10 cellular contexts compared by ENCODE assay signal in the genomic region with DNA sequence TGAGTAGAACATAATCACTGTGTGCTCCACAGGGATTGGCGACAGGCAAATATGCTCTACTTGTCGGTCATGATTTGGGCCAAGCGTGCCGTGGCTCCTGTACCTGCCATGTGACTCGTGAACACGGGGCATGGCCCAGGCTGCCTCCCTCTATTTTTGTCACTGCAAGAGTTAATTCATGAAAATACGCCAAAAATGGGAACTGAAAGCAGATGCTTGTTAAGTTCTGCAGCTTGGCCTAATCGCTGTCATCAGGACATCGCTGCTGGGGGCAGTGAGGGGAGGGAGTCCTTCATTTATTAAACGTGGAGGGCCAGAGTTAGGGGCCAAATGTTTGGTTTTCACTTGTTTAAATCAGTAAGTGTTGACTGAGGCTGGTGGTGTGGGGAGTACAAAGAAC.
DNase-seq lines count a peak whose midpoint lies in the region; ATAC-seq and TF ChIP-seq lines count a peak whose summit lies in the region.
"Had no signal": no experiment of that assay in that cellular context is flagged by ENCODE, and none has a peak within 500 bp of the region (broad histone marks: within the 10 kb centered on the region; RNA-seq: fewer than 3 reads in every experiment).

No MANE protein-coding gene starts in this region.

- in situ Hi-C loops in GM13977 (cut with MboI; ENCODE audit: low pct_unique_long_range_greater_than_20kb, low sequenced_read_pairs, unreplicated experiment) (loop anchor here (25.0 kb wide), 2 partner anchors 129 to 296 kb away; no protein-coding TSS in a partner anchor), HAP-1 (cut with MboI; ENCODE audit: low sequenced_read_pairs) (loop anchor here (10.0 to 25.0 kb wide), 2 partner anchors 117 to 171 kb away; a partner anchor contains a TSS)

- peaks cover 5% of the 10 kb centered on the region for H3K9me3 Mint-ChIP-seq in activated CD8-positive, alpha-beta T cell treated with anti-CD3 and anti-CD28 coated beads for 36 hours
- no peaks in the 10 kb centered on the region for H3K9me3 Mint-ChIP-seq in naive thymus-derived CD8-positive, alpha-beta T cell

- H3K4me3 ChIP-seq in HAP-1, result no peak overlapping the region

- H3K27ac Mint-ChIP-seq in activated CD8-positive, alpha-beta T cell treated with anti-CD3 and anti-CD28 coated beads for 36 hours, result peak overlapping the region; percentile 14
- peak overlapping the region in 3 of 10 donors; percentile 31 to 88 (median 34) for H3K27ac Mint-ChIP-seq in naive thymus-derived CD8-positive, alpha-beta T cell

- POLR2A ChIA-PET in activated CD8-positive, alpha-beta T cell treated with anti-CD3 and anti-CD28 coated beads for 36 hours (lab: Charles Lee), result interaction anchor here (1.2 to 9.6 kb wide), 2 partner anchors 9 to 14 kb away, joined by 8 to 59 read pairs; no protein-coding TSS in a partner anchor
- POLR2A ChIA-PET in naive thymus-derived CD8-positive, alpha-beta T cell (lab: Charles Lee), result no interaction called here

- H3K36me3 ChIP-seq in HAP-1 (replicated peaks), result no peaks in the 10 kb centered on the region

- H3K36me3 Mint-ChIP-seq in activated CD8-positive, alpha-beta T cell treated with anti-CD3 and anti-CD28 coated beads for 36 hours (ENCODE audit: low read depth), result peaks cover 51% of the 10 kb centered on the region
- H3K36me3 Mint-ChIP-seq in naive thymus-derived CD8-positive, alpha-beta T cell, result peaks cover 0 to 35% (median 8%) of the 10 kb centered on the region in 3 donors

- DNase-seq in GM13977 (ENCODE audit: low spot score), result peak; percentile 72
- DNase-seq in activated CD8-positive, alpha-beta T cell treated with anti-CD3 and anti-CD28 coated beads for 36 hours, result no peak
- DNase-seq in naive thymus-derived CD8-positive, alpha-beta T cell, result no peak
- DNase-seq in HAP-1 (ENCODE audit: low spot score in 2 of 2), result no peak
- no peak for DNase-seq in NCI-H510A treated with DMSO at 0.1 percent for 48 hours (lab: John Stamatoyannopoulos, UW)
- no peak for DNase-seq in NCI-H2227 (lab: John Stamatoyannopoulos, UW; ENCODE audit: unreplicated experiment)
- DNase-seq: DMS53; stimulated activated CD8-positive, alpha-beta memory T cell treated with anti-CD3 and anti-CD28 coated beads, Interleukin-4, amount 100 ng/mL, for 48 hours had no signal

- H3K4me1 ChIP-seq in HAP-1, result peaks cover 9% of the 10 kb centered on the region

- H3K4me1 Mint-ChIP-seq in activated CD8-positive, alpha-beta T cell treated with anti-CD3 and anti-CD28 coated beads for 36 hours (ENCODE audit: low read depth), result peaks cover 55% of the 10 kb centered on the region
- H3K4me1 Mint-ChIP-seq in naive thymus-derived CD8-positive, alpha-beta T cell, result peaks cover 48 to 82% (median 67%) of the 10 kb centered on the region in 4 donors

- no peaks in the 10 kb centered on the region for H3K27me3 Mint-ChIP-seq in activated CD8-positive, alpha-beta T cell treated with anti-CD3 and anti-CD28 coated beads for 36 hours
- no peaks in the 10 kb centered on the region for H3K27me3 Mint-ChIP-seq in naive thymus-derived CD8-positive, alpha-beta T cell

- no peak overlapping the region for H3K4me3 Mint-ChIP-seq in activated CD8-positive, alpha-beta T cell treated with anti-CD3 and anti-CD28 coated beads for 36 hours
- peak overlapping the region in 1 of 10 donors; percentile 58 for H3K4me3 Mint-ChIP-seq in naive thymus-derived CD8-positive, alpha-beta T cell

- intact Hi-C loops in activated CD8-positive, alpha-beta T cell treated with anti-CD3 and anti-CD28 coated beads for 36 hours (cut with micrococcal nuclease), result no loop called here

- ATAC-seq in GM19467 (IDR thresholded peaks at IDR 0.05; ENCODE audit: unreplicated experiment) (peak; percentile 37), HG03139 (IDR thresholded peaks at IDR 0.05; ENCODE audit: unreplicated experiment) (peak; percentile 38)
- no peak for ATAC-seq in activated CD8-positive, alpha-beta T cell treated with anti-CD3 and anti-CD28 coated beads for 36 hours
- ATAC-seq in naive thymus-derived CD8-positive, alpha-beta T cell, result no peak

- H3K27me3 ChIP-seq in HAP-1 (ENCODE audit: low read depth), result no peaks in the 10 kb centered on the region

- no peaks in the 10 kb centered on the region for H3K9me3 ChIP-seq in HAP-1

- CTCF ChIA-PET in activated CD8-positive, alpha-beta T cell treated with anti-CD3 and anti-CD28 coated beads for 36 hours (lab: Charles Lee), result interaction anchor here (1.2 to 3.5 kb wide), 3 partner anchors 10 to 198 kb away, joined by 4 to 20 read pairs (median 14); no protein-coding TSS in a partner anchor

- TF ChIP-seq CTCF in GM13977 (IDR thresholded peaks at IDR 0.05; ENCODE audit: extremely low read depth, insufficient read depth, missing control alignments), result no peak
- no peak for TF ChIP-seq CTCF in activated CD8-positive, alpha-beta T cell treated with anti-CD3 and anti-CD28 coated beads for 36 hours (IDR thresholded peaks at IDR 0.05)

Comparison
In these comparisons a context has a peak if more than half of its experiments do, and no peak if none do; other contexts are left out.
1. ATAC-seq: peak in GM19467 (single experiment) and HG03139 (single experiment); none in activated CD8-positive, alpha-beta T cell treated with anti-CD3 and anti-CD28 coated beads for 36 hours (single experiment) and naive thymus-derived CD8-positive, alpha-beta T cell (0 of 2).